In genomic region chr10:120607710-120608703, GRCh38 we compare ENCODE assay signal across 12 cellular contexts.
A peak's percentile ranks its signal among the peaks of the same experiment; 100 is the strongest.
DNase-seq lines count a peak whose midpoint lies in the region; ATAC-seq, FAIRE-seq and TF ChIP-seq lines count a peak whose summit lies in the region.
"Had no signal": no experiment of that assay in that cellular context is flagged by ENCODE, and none has a peak within 500 bp of the region (broad histone marks: within the 10 kb centered on the region; RNA-seq: fewer than 3 reads in every experiment).

No MANE protein-coding gene starts in this region.

- intact Hi-C loops in adrenal gland (cut with DNase I): no loop called here

- DNase-seq in A549 (ENCODE audit: low read depth in 1 of 2, low spot score in 1 of 2): no peak
- peak in 1 of 2 experiments; percentile 9 for DNase-seq in SJSA1 (ENCODE audit: low read depth in 1 of 2, low spot score in 2 of 2)
- DNase-seq in activated CD4-positive, alpha-beta T cell treated with anti-CD3 and anti-CD28 coated beads for 1 hour: no peak
- no peak for DNase-seq in 8988T
- no peak for DNase-seq in adrenal gland
- DNase-seq: cortex of kidney, GOT3, hippocampal formation, RPMI8226 had no signal

- no peak for TF ChIP-seq RAD21 in A549 (conservative IDR thresholded peaks at IDR 0.05 in 1 of 2, IDR thresholded peaks at IDR 0.05 in 1 of 2)

- ATAC-seq in A549: no peak
- peak; percentile 33 for ATAC-seq in GM19438 (IDR thresholded peaks at IDR 0.05; ENCODE audit: low read depth, unreplicated experiment)
- peak; percentile 38 for ATAC-seq in HG03045 (IDR thresholded peaks at IDR 0.05; ENCODE audit: unreplicated experiment)
- no peak for ATAC-seq in HG03108 (IDR thresholded peaks at IDR 0.05; ENCODE audit: unreplicated experiment)

- FAIRE-seq in A549 (lab: Jason Lieb, UNC): no peak

- H3K4me1 ChIP-seq in A549: no peaks in the 10 kb centered on the region
- H3K4me1 ChIP-seq in SJSA1 (replicated peaks): peaks cover 21% of the 10 kb centered on the region
- H3K4me1 ChIP-seq in adrenal gland (replicated peaks in 1 of 2): no peaks in the 10 kb centered on the region

- POLR2A ChIA-PET in A549 (lab: Yijun Ruan, JAX): no interaction called here

- TF ChIP-seq CTCF in A549 (IDR thresholded peaks at IDR 0.05) (no peak), adrenal gland (IDR thresholded peaks at IDR 0.05) (no peak)

- H3K4me2 ChIP-seq in A549: no peak overlapping the region

- no peak overlapping the region for H3K27ac ChIP-seq in A549
- peak overlapping the region; percentile 9; the same call in 1 of the 2 replicates for H3K27ac ChIP-seq in SJSA1
- H3K27ac ChIP-seq in adrenal gland: no peak overlapping the region

- TF ChIP-seq EP300 in A549 (IDR thresholded peaks at IDR 0.05): no peak

- CTCF ChIA-PET in A549 (lab: Yijun Ruan, JAX): no interaction called here

- no peaks in the 10 kb centered on the region; the same call in 1 of the 2 replicates for H3K27me3 ChIP-seq in SJSA1 (replicated peaks)
- no peaks in the 10 kb centered on the region for H3K27me3 ChIP-seq in adrenal gland

- no peaks in the 10 kb centered on the region for H3K36me3 ChIP-seq in SJSA1
- H3K36me3 ChIP-seq in adrenal gland (replicated peaks in 1 of 2): no peaks in the 10 kb centered on the region

- no peak overlapping the region for H3K4me3 ChIP-seq in A549
- no peak overlapping the region for H3K4me3 ChIP-seq in SJSA1
- no peak overlapping the region for H3K4me3 ChIP-seq in adrenal gland

- TF ChIP-seq POLR2A in A549 (IDR thresholded peaks at IDR 0.05; ENCODE audit: low read length) (no peak), adrenal gland (IDR thresholded peaks at IDR 0.05) (no peak)

- no peaks in the 10 kb centered on the region for H3K9me3 ChIP-seq in A549
- H3K9me3 ChIP-seq in SJSA1 (replicated peaks): no peaks in the 10 kb centered on the region
- no peaks in the 10 kb centered on the region for H3K9me3 ChIP-seq in adrenal gland (replicated peaks in 1 of 3)

- WGBS in A549 (ENCODE audit: missing lambda C conversion rate): 2% methylated on average over 5 of the region's 5 CpGs
- 72 to 80% (median 74%) methylated on average over 5 of the region's 5 CpGs for WGBS in adrenal gland, 4 donors

TF ChIP-seq in A549, 52 proteins besides CTCF, POLR2A, EP300 and RAD21:
- TF ChIP-seq USF2 (IDR thresholded peaks at IDR 0.05): peak; percentile 33; the same call in 1 of the 2 replicates
- TF ChIP-seq, protein P1, sequence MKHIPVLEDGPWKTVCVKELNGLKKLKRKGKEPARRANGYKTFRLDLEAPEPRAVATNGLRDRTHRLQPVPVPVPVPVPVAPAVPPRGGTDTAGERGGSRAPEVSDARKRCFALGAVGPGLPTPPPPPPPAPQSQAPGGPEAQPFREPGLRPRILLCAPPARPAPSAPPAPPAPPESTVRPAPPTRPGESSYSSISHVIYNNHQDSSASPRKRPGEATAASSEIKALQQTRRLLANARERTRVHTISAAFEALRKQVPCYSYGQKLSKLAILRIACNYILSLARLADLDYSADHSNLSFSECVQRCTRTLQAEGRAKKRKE (CRISPR knock-in tag; IDR thresholded peaks at IDR 0.05; ENCODE audit: low read depth): no peak

Comparison
In these comparisons a context has a peak if more than half of its experiments do, and no peak if none do; other contexts are left out.
1. ATAC-seq: peak in GM19438 (single experiment) and HG03045 (single experiment); none in A549 (0 of 2) and HG03108 (single experiment).